Comparison of ENCODE assay signal across 10 cellular contexts in genomic region chr6:15132854-15133670, GRCh38.
A peak's percentile ranks its signal among the peaks of the same experiment; 100 is the strongest.
DNase-seq lines count a peak whose midpoint lies in the region; ATAC-seq and TF ChIP-seq lines count a peak whose summit lies in the region.
"Had no signal": no experiment of that assay in that cellular context is flagged by ENCODE, and none has a peak within 500 bp of the region (broad histone marks: within the 10 kb centered on the region; RNA-seq: fewer than 3 reads in every experiment).

No MANE protein-coding gene starts in this region.

- no peaks in the 10 kb centered on the region for H3K27me3 ChIP-seq in foreskin keratinocyte
- H3K27me3 ChIP-seq in endodermal cell (ENCODE audit: control insufficient read depth, insufficient read depth, low read length, poor library complexity, severe bottlenecking) = no peaks in the 10 kb centered on the region
- H3K27me3 ChIP-seq: Peyer's patch had no signal

- TF ChIP-seq CTCF in foreskin keratinocyte (conservative IDR thresholded peaks at IDR 0.05) = no peak
- no peak for TF ChIP-seq CTCF in endodermal cell (conservative IDR thresholded peaks at IDR 0.05)

- no peaks in the 10 kb centered on the region for H3K36me3 Mint-ChIP-seq in endodermal cell (ENCODE audit: low read depth)

- no peaks in the 10 kb centered on the region for H3K9me3 Mint-ChIP-seq in endodermal cell

- peak overlapping the region; percentile 95 for H3K27ac ChIP-seq in foreskin keratinocyte
- H3K27ac ChIP-seq in endodermal cell (ENCODE audit: low read depth, low read length) = no peak overlapping the region

- H3K36me3 ChIP-seq in endodermal cell (ENCODE audit: control insufficient read depth, insufficient read depth, low read length) = no peaks in the 10 kb centered on the region
- H3K36me3 ChIP-seq: Peyer's patch had no signal

- peak; percentile 97 for ATAC-seq in foreskin keratinocyte
- ATAC-seq in HG03342 (IDR thresholded peaks at IDR 0.05; ENCODE audit: unreplicated experiment) = no peak
- no peak for ATAC-seq in HG03025 (IDR thresholded peaks at IDR 0.05; ENCODE audit: low FRiP score, unreplicated experiment)

- 93% methylated on average over 6 to 8 of the region's 8 CpGs for WGBS in endodermal cell (ENCODE audit: insufficient coverage in 1 of 2, insufficient read length in 1 of 2), 2 experiments

- H3K9me3 ChIP-seq in endodermal cell (ENCODE audit: control insufficient read depth, low read length) = no peaks in the 10 kb centered on the region
- H3K9me3 ChIP-seq: Peyer's patch had no signal

- H3K4me1 Mint-ChIP-seq in endodermal cell = peaks cover 17% of the 10 kb centered on the region

- H3K27me3 Mint-ChIP-seq in endodermal cell (ENCODE audit: insufficient read depth) = peaks cover 2% of the 10 kb centered on the region

- peak; percentile 97 for DNase-seq in A172 (ENCODE audit: low spot score)
- peak; percentile 78 for DNase-seq in GM04504 (ENCODE audit: low read depth)
- DNase-seq in RPMI7951 (ENCODE audit: low read depth) = peak; percentile 98
- peak; percentile 100 for DNase-seq in foreskin keratinocyte
- DNase-seq in endodermal cell = no peak
- DNase-seq in dedifferentiated amniotic fluid mesenchymal stem cell (ENCODE audit: extremely low spot score) = no peak
- DNase-seq: effector CD4-positive, alpha-beta T cell had no signal

- H3K4me3 ChIP-seq in endodermal cell (ENCODE audit: low read length) = no peak overlapping the region
- H3K4me3 ChIP-seq: Peyer's patch had no signal

- H3K4me1 ChIP-seq in foreskin keratinocyte (peaks cover 30% of the 10 kb centered on the region), endodermal cell (ENCODE audit: control insufficient read depth, insufficient read depth, low read length) (no peaks in the 10 kb centered on the region)
- H3K4me1 ChIP-seq: Peyer's patch had no signal

- H3K9ac ChIP-seq in endodermal cell (ENCODE audit: extremely low read depth, low read length, poor library complexity, severe bottlenecking) = no peak overlapping the region

- H3K4me3 Mint-ChIP-seq in endodermal cell = no peak overlapping the region

- no peak overlapping the region for H3K27ac Mint-ChIP-seq in endodermal cell

Comparison
In these comparisons a context has a peak if more than half of its experiments do, and no peak if none do; other contexts are left out.
1. DNase-seq: peak in A172 (single experiment), GM04504 (single experiment), RPMI7951 (single experiment) and foreskin keratinocyte (2 of 2); none in endodermal cell (single experiment) and dedifferentiated amniotic fluid mesenchymal stem cell (single experiment).